Comparison of ENCODE assay signal across 8 cellular contexts in the genomic region with DNA sequence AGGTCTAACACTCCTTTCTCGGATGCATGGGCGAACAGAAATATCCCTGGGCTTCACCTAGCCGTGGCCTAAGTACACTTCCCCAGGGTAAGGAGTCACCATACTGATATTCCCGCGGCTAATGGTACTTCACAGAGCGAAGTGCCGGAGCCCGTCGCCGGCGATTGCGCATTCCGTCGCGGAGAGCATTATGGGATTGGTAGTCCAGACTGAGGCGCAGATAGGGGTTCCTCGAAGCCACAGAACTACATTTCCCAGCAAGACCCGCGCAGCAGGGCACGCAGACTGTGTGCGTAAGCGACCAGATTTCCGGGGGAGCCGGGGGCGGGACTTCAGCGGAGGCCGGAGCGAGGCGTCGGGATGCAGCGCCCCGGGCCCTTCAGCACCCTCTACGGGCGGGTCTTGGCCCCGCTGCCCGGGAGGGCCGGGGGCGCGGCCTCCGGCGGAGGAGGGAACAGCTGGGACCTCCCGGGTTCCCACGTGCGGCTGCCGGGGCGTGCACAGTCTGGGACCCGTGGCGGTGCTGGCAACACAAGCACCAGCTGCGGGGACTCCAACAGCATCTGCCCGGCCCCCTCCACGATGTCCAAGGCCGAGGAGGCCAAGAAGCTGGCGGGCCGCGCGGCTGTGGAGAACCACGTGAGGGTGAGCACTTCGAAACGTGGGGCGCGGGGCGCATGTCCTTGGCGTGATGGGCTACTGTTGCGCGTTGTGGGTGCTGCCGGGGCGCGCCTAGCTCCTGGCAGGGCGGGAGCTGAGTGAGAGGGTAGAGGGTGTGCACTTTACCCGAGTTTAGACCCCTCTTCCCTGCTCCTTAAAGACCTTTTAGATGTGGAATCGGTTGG. TPM values are rescaled to one million over a fixed set of nuclear protein-coding genes. Genes with fewer than 3 reads are reported as not detected.
DNase-seq lines count a peak whose midpoint lies in the region; ATAC-seq and TF ChIP-seq lines count a peak whose summit lies in the region.

Gene RPIA (plus strand): TSS at position 335 of the 845 bp plus-strand sequence. CDS start 26 bp downstream, at position 361.

- H3K27ac ChIP-seq in IMR-90 (ENCODE audit: insufficient read depth, low read length) = peak within 1 kb of the TSS; percentile 64
- H3K27ac ChIP-seq in OCI-LY7 (ENCODE audit: low read depth, low read length, poor library complexity, severe bottlenecking) = peak within 1 kb of the TSS; percentile 54

- in situ Hi-C loops in IMR-90 (cut with MboI; ENCODE audit: low sequenced_read_pairs) = no loop called here

- peak within 1 kb of the TSS; percentile 81 for H3K4me3 ChIP-seq in IMR-90 (ENCODE audit: insufficient read depth, low read depth, low read length)
- peak within 1 kb of the TSS; percentile 85 for H3K4me3 ChIP-seq in OCI-LY7 (ENCODE audit: low read depth, low read length, poor library complexity, severe bottlenecking)
- H3K4me3 ChIP-seq in mononuclear cell (ENCODE audit: low read length) = peak within 1 kb of the TSS; percentile 77

- TF ChIP-seq POLR2A in IMR-90 (IDR thresholded peaks at IDR 0.05; ENCODE audit: low read depth, low read length) = peak; percentile 75

- ATAC-seq in GM21528 (IDR thresholded peaks at IDR 0.05; ENCODE audit: low FRiP score, unreplicated experiment) = peak; percentile 95
- peak; percentile 98 for ATAC-seq in IMR-90 (ENCODE audit: low read depth)

- DNase-seq in DMS153 (lab: John Stamatoyannopoulos, UW) = peak; percentile 97
- peak; percentile 98 for DNase-seq in IMR-90
- peak; percentile 99 for DNase-seq in OCI-LY7 (ENCODE audit: low spot score)
- DNase-seq in activated T-cell treated with anti-CD3 and anti-CD28 coated beads for 1 hour (ENCODE audit: low read depth) = peak; percentile 98
- DNase-seq in epidermal melanocyte (ENCODE audit: insufficient read length, low spot score) = peak; percentile 90
- DNase-seq in stimulated activated CD8-positive, alpha-beta memory T cell treated with anti-CD3 and anti-CD28 coated beads, Interleukin-4, amount 100 ng/mL, for 1 hour (ENCODE audit: low read depth in 2 of 2, low spot score in 1 of 2) = peak; percentile 96 to 98

- H4K20me1 ChIP-seq in IMR-90 (ENCODE audit: insufficient read depth, low read length) = no peaks in the 10 kb centered on the region
- peaks cover 9% of the 10 kb centered on the region; the same call in 1 of the 2 replicates for H4K20me1 ChIP-seq in OCI-LY7 (ENCODE audit: insufficient read depth, low read length)

- H3K9ac ChIP-seq in IMR-90 (ENCODE audit: low read depth, low read length) = peak within 1 kb of the TSS; percentile 80

- H3K18ac ChIP-seq in IMR-90 (ENCODE audit: low read depth, low read length) = no peak within 1 kb of the TSS

- no peak; the same call in 1 of the 2 replicates for TF ChIP-seq RAD21 in IMR-90 (IDR thresholded peaks at IDR 0.05; ENCODE audit: low read length)

- H3K9me3 ChIP-seq in IMR-90 (ENCODE audit: control insufficient read depth, insufficient read depth, low read length) (no peaks in the 10 kb centered on the region), OCI-LY7 (ENCODE audit: low read length) (peaks cover 19% of the 10 kb centered on the region; the same call in 1 of the 2 replicates), mononuclear cell (ENCODE audit: low read depth, low read length) (no peaks in the 10 kb centered on the region)

- no peaks in the 10 kb centered on the region for H3K27me3 ChIP-seq in IMR-90 (ENCODE audit: control insufficient read depth, insufficient read depth, low read length)
- H3K27me3 ChIP-seq in mononuclear cell (ENCODE audit: insufficient read depth, low read length) = no peaks in the 10 kb centered on the region

- H3K56ac ChIP-seq in IMR-90 (ENCODE audit: extremely low read depth, insufficient read depth, low read length) = peak within 1 kb of the TSS; percentile 52; the same call in 1 of the 2 replicates

- H3K4ac ChIP-seq in IMR-90 (ENCODE audit: low read depth, low read length) = peak within 1 kb of the TSS; percentile 96

- H2AFZ ChIP-seq in IMR-90 (replicated peaks; ENCODE audit: low read length, poor library complexity) = peak within 1 kb of the TSS; percentile 99
- peak within 1 kb of the TSS; percentile 93 for H2AFZ ChIP-seq in OCI-LY7 (ENCODE audit: low read length)

- peaks cover 58% of the 10 kb centered on the region for H3K79me2 ChIP-seq in OCI-LY7 (ENCODE audit: insufficient read depth, low read depth, low read length)

- peak within 1 kb of the TSS; percentile 92 for H4K91ac ChIP-seq in IMR-90 (ENCODE audit: insufficient read depth, low read depth, low read length)

- peak within 1 kb of the TSS; percentile 97 for H3K23ac ChIP-seq in IMR-90 (ENCODE audit: low read depth, low read length)

- dilution Hi-C loops in IMR-90 (cut with HindIII; ENCODE audit: low sequenced_read_pairs, unreplicated experiment) = no loop called here

- WGBS in IMR-90 (ENCODE audit: extremely low coverage in 2 of 2, insufficient read length in 1 of 2), 2 experiments = 0% methylated on average over 23 of the region's 71 CpGs; no CpG with 5 or more reads in 1 of the 2 experiments

- H3K4me2 ChIP-seq in IMR-90 (ENCODE audit: low read depth, low read length) (peak within 1 kb of the TSS; percentile 86), OCI-LY7 (ENCODE audit: low read length) (peak within 1 kb of the TSS; percentile 97)

- peak within 1 kb of the TSS; percentile 85 to 100 for H4K8ac ChIP-seq in IMR-90 (ENCODE audit: low read depth in 2 of 2, low read length in 2 of 2)

- intact Hi-C loops in IMR-90 (cut with micrococcal nuclease) (loop anchor here (1.0 kb wide), 1 partner anchor 64 kb away; the partner anchor contains the start of gene EIF2AK3), OCI-LY7 (cut with micrococcal nuclease; ENCODE audit: unreplicated experiment) (loop anchor here (5.0 kb wide), 2 partner anchors 181 to 511 kb away; no protein-coding TSS in a partner anchor)

- POLR2A ChIA-PET in IMR-90 (lab: Charles Lee; ENCODE audit: unreplicated experiment) (no interaction called here), OCI-LY7 (lab: Charles Lee) (interaction anchor here (0.5 to 2.2 kb wide), 6 partner anchors 10 to 174 kb away, joined by 3 to 9 read pairs (median 4); no protein-coding TSS in a partner anchor)

- H3K14ac ChIP-seq in IMR-90 (replicated peaks; ENCODE audit: low read depth, low read length) = peak within 1 kb of the TSS; percentile 100

- no peak within 1 kb of the TSS for H2BK20ac ChIP-seq in IMR-90 (ENCODE audit: low read depth, low read length)

- no peak within 1 kb of the TSS for H2BK120ac ChIP-seq in IMR-90 (ENCODE audit: low read depth, low read length)

- no peaks in the 10 kb centered on the region for H3K36me3 ChIP-seq in IMR-90 (ENCODE audit: control insufficient read depth, insufficient read depth, low read length)
- peaks cover 25% of the 10 kb centered on the region for H3K36me3 ChIP-seq in OCI-LY7 (ENCODE audit: insufficient read depth, low read length)

- H4K5ac ChIP-seq in IMR-90 (ENCODE audit: low read depth, low read length) = peak within 1 kb of the TSS; percentile 96

- BruUV-seq in IMR-90 (replicated peaks; lab: Mats Ljungman, UMichigan) (no TSS peak), OCI-LY7 (replicated peaks; lab: Mats Ljungman, UMichigan) (no TSS peak)

- peaks cover 9% of the 10 kb centered on the region; the same call in 1 of the 2 replicates for H3K9me1 ChIP-seq in IMR-90 (ENCODE audit: insufficient read depth, low read length)

- peak within 1 kb of the TSS; percentile 56 for H2BK5ac ChIP-seq in IMR-90 (ENCODE audit: low read depth, low read length, poor library complexity, severe bottlenecking)

- TF ChIP-seq CTCF in IMR-90 (conservative IDR thresholded peaks at IDR 0.05; ENCODE audit: low read depth, low read length) (peak; percentile 82), OCI-LY7 (conservative IDR thresholded peaks at IDR 0.05; ENCODE audit: low read length) (peak; percentile 72)

- CTCF ChIA-PET in IMR-90 (lab: Yijun Ruan, JAX) = interaction anchor here (0.6 to 1.8 kb wide), 3 partner anchors 10 to 18 kb away, joined by 3 to 6 read pairs (median 5); no protein-coding TSS in a partner anchor
- CTCF ChIA-PET in OCI-LY7 (lab: Charles Lee; ENCODE audit: unreplicated experiment) = interaction anchor here (0.6 to 1.1 kb wide), 2 partner anchors 10 to 189 kb away, joined by 3 read pairs; no protein-coding TSS in a partner anchor

- H2AK9ac ChIP-seq in IMR-90 (replicated peaks; ENCODE audit: low read depth, low read length, poor library complexity) = peak within 1 kb of the TSS; percentile 85

- no peak within 1 kb of the TSS for H2AK5ac ChIP-seq in IMR-90 (ENCODE audit: low read depth, low read length)

- H2BK15ac ChIP-seq in IMR-90 (ENCODE audit: low read depth, low read length) = no peak within 1 kb of the TSS

- H3K4me1 ChIP-seq in IMR-90 (ENCODE audit: control insufficient read depth, insufficient read depth, low read length) = no peaks in the 10 kb centered on the region
- H3K4me1 ChIP-seq in OCI-LY7 (ENCODE audit: insufficient read depth, low read length, poor library complexity, severe bottlenecking) = peaks cover 27% of the 10 kb centered on the region
- H3K4me1 ChIP-seq in mononuclear cell (ENCODE audit: insufficient read depth, low read length) = peaks cover 32% of the 10 kb centered on the region

- no peaks in the 10 kb centered on the region for H3K9me2 ChIP-seq in OCI-LY7 (ENCODE audit: insufficient read depth, low read length)

- peaks cover 27 to 42% of the 10 kb centered on the region in 2 experiments for H3K79me1 ChIP-seq in IMR-90 (ENCODE audit: low read depth in 1 of 2, low read length in 2 of 2)

TF ChIP-seq in IMR-90, 13 proteins besides CTCF, POLR2A, EP300 and RAD21 (continues in another document):
- TF ChIP-seq BHLHE40 (IDR thresholded peaks at IDR 0.05; ENCODE audit: low read depth, low read length) (peak; percentile 68; the same call in 1 of the 2 replicates), FOS (IDR thresholded peaks at IDR 0.05; ENCODE audit: low read depth, low read length) (no peak), CEBPB (IDR thresholded peaks at IDR 0.05; ENCODE audit: low read depth, low read length) (peak; percentile 92), NFE2L2 (IDR thresholded peaks at IDR 0.05; ENCODE audit: low read depth, low read length) (no peak), RCOR1 (IDR thresholded peaks at IDR 0.05; ENCODE audit: insufficient replicate concordance, low read length) (no peak), RFX5 (IDR thresholded peaks at IDR 0.05; ENCODE audit: low read depth, low read length) (no peak), CHD1 (IDR thresholded peaks at IDR 0.05; ENCODE audit: low read depth, low read length) (no peak), MAFK (IDR thresholded peaks at IDR 0.05; ENCODE audit: low read depth, low read length) (no peak)

RNA-seq across cellular contexts. Expression of gene RPIA, which starts in this region (rescaled TPM):
- total RNA-seq in IMR-90 (2012; rRNA removed) (4.1 and 4.7 TPM in 2 replicates), OCI-LY7 (2022) (58.5 and 68.1 TPM in 2 replicates), mononuclear cell (18.9 TPM)
- polyA plus RNA-seq in IMR-90 (2012; rRNA removed) = 8.6 and 9.8 TPM in 2 replicates
- polyA plus RNA-seq in IMR-90 (2012; cell fraction: cytosol; rRNA removed) = 4.6 and 7.3 TPM in 2 replicates
- polyA plus RNA-seq in IMR-90 (2012; cell fraction: nucleus; rRNA removed; ENCODE audit: low replicate concordance) = 2.1 and 3.8 TPM in 2 replicates
- 31.6 and 36.9 TPM in 2 replicates for total RNA-seq in OCI-LY7 (2014; rRNA removed; shearing (Covaris generic))

Comparison
In these comparisons a context has a peak if more than half of its experiments do, and no peak if none do; other contexts are left out.
1. Peak in every context shown above with its lines: DNase-seq, ATAC-seq, H3K4me3 ChIP-seq and H3K27ac ChIP-seq.